18 cellular contexts compared by ENCODE assay signal in the genomic region with DNA sequence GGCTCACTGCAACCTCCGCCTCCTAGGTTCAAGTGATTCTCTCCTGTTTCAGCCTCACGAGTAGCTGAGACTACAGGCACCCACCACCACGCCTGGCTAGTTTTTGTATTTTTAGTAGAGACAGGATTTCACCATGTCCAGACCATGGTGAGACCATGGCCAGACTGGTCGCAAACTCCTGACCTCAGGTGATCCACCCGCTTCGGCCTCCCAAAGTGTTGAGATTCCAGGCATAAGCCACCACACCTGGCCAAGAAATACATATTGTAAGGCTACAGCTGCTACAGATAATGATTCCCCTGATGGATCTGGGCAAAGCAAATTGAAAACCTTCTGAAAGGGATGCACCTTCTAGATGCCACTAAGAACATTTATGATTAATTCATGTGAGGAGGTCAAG.
"Had no signal": no experiment of that assay in that cellular context is flagged by ENCODE, and none has a peak within 500 bp of the region (broad histone marks: within the 10 kb centered on the region; RNA-seq: fewer than 3 reads in every experiment).

No MANE protein-coding gene starts in this region.

- H3K9me3 Mint-ChIP-seq: mesothelial cell of epicardium had no signal

- H3K9me3 ChIP-seq: esophagus muscularis mucosa, gastroesophageal sphincter, heart right ventricle, left lung, lower lobe of right lung, mucosa of descending colon had no signal

- H3K27ac ChIP-seq: coronary artery, dorsolateral prefrontal cortex, esophagus muscularis mucosa, foreskin keratinocyte, gastroesophageal sphincter, heart right ventricle, left lung, lower lobe of right lung had no signal

- H3K36me3 ChIP-seq: esophagus muscularis mucosa, gastroesophageal sphincter, heart right ventricle, left lung, lower lobe of right lung had no signal

- H3K4me3 Mint-ChIP-seq: mesothelial cell of epicardium had no signal

- H3K4me3 ChIP-seq: coronary artery, dorsolateral prefrontal cortex, esophagus muscularis mucosa, gastroesophageal sphincter, heart right ventricle, left lung, lower lobe of right lung, mucosa of descending colon had no signal

- H3K4me1 ChIP-seq: esophagus muscularis mucosa, foreskin keratinocyte, gastroesophageal sphincter, heart right ventricle, left lung, lower lobe of right lung had no signal

- H3K36me3 Mint-ChIP-seq: mesothelial cell of epicardium had no signal

- ATAC-seq: foreskin keratinocyte, gastroesophageal sphincter, heart right ventricle, left cardiac atrium, left lung, left ventricle myocardium superior, lower lobe of right lung, mucosa of descending colon had no signal

- H3K4me1 Mint-ChIP-seq: mesothelial cell of epicardium had no signal

- H3K27me3 ChIP-seq: dorsolateral prefrontal cortex had no signal

- H3K27ac Mint-ChIP-seq: mesothelial cell of epicardium had no signal

- DNase-seq: dermis blood vessel endothelial cell; dorsolateral prefrontal cortex; effector CD4-positive, alpha-beta T cell; effector memory CD4-positive, alpha-beta T cell; foreskin keratinocyte; glutamatergic neuron; heart right ventricle; hippocampal formation; left cardiac atrium; left lung; left ventricle myocardium superior; lower lobe of right lung; mesenchymal stem cell; mucosa of descending colon had no signal
